In the genomic region with DNA sequence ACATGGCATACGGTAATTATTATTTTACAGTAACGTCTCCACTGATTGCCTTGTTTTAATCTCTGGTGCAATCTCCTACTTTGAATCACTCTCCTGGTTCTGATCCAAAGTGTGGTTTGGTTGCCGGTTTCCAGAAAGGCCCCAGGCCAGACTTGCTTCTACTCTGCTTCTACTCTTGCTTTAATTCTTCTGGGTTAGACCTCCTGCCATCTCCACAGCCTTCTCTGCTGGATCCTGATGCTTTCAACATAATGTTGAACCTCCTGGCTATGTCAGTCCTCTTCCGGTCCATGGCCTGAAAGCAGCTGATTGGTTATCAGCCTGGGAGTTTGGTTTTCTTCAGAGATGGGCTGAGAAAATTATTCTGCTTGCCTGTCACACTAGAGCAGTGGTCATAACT, we compare ENCODE assay signal across 19 cellular contexts.
"Had no signal": no experiment of that assay in that cellular context is flagged by ENCODE, and none has a peak within 500 bp of the region (broad histone marks: within the 10 kb centered on the region; RNA-seq: fewer than 3 reads in every experiment).

No MANE protein-coding gene starts in this region.

- H3K27me3 ChIP-seq: adrenal gland, breast epithelium, esophagus muscularis mucosa, heart left ventricle, neutrophil, pancreas, right atrium auricular region, spleen, upper lobe of left lung had no signal

- ATAC-seq: activated naive CD4-positive, alpha-beta T cell treated with anti-CD3 and anti-CD28 coated beads, Interleukin-2, amount 50 U/mL, for 72 hours; heart left ventricle; natural killer cell treated with Interleukin-12 subunit alpha and Interleukin-12 subunit beta and Interleukin-15 and Interleukin-18, amount 100 ng/mL, for 72 hours; pancreas; psoas muscle; WTC11 had no signal

- H3K4me3 ChIP-seq: adrenal gland, breast epithelium, coronary artery, esophagus muscularis mucosa, heart left ventricle, pancreas, psoas muscle, right atrium auricular region, spleen, upper lobe of left lung had no signal

- DNase-seq: activated gamma-delta T cell treated with Interleukin-2 at 50 U/mL for 16 hours; activated T-cell treated with anti-CD3 and anti-CD28 coated beads, Interleukin-2, amount 50 U/mL, for 1 hour; adrenal gland; heart left ventricle; pancreas; psoas muscle; spleen; stimulated activated CD4-positive, alpha-beta T cell treated with anti-CD3 and anti-CD28 coated beads, Interleukin-4, amount 100 ng/mL, for 24 hours; stimulated activated naive CD4-positive, alpha-beta T cell treated with Interleukin-2 at 50 U/mL for 16 hours; T1000; upper lobe of left lung had no signal

- H3K36me3 ChIP-seq: adrenal gland, breast epithelium, esophagus muscularis mucosa, heart left ventricle, neutrophil, pancreas, right atrium auricular region, spleen, upper lobe of left lung had no signal

- H3K9me3 ChIP-seq: adrenal gland, esophagus muscularis mucosa, neutrophil, pancreas, psoas muscle, right atrium auricular region had no signal
